In genomic region chr9:114437401-114437893, GRCh38 we compare ENCODE assay signal across 37 cellular contexts.
"Had no signal": no experiment of that assay in that cellular context is flagged by ENCODE, and none has a peak within 500 bp of the region (broad histone marks: within the 10 kb centered on the region; RNA-seq: fewer than 3 reads in every experiment).

No MANE protein-coding gene starts in this region.

- H3K27me3 ChIP-seq: brain microvascular endothelial cell, cardiac muscle cell, Peyer's patch, SJSA1 had no signal

- H3K9me3 ChIP-seq: Peyer's patch, SJSA1 had no signal

- DNase-seq: activated B cell treated with CpG ODN at 0.5 μM for 24 hours; activated CD4-positive, alpha-beta memory T cell treated with anti-CD3 and anti-CD28 coated beads for 36 hours; activated CD4-positive, alpha-beta T cell treated with anti-CD3 and anti-CD28 coated beads for 4 hours; activated CD4-positive, alpha-beta T cell treated with anti-CD3 and anti-CD28 coated beads, Interleukin-2, amount 50 U/mL, for 1 hour; activated CD4-positive, CD25-positive, alpha-beta regulatory T cell treated with anti-CD3 and anti-CD28 coated beads, Interleukin-2, amount 50 U/mL, for 72 hours; activated CD8-positive, alpha-beta memory T cell treated with anti-CD3 and anti-CD28 coated beads, Interleukin-2, amount 50 U/mL, for 4 hours; activated gamma-delta T cell treated with Interleukin-2 at 50 U/mL for 16 hours; activated naive CD4-positive, alpha-beta T cell treated with anti-CD3 and anti-CD28 coated beads, Interleukin-2, amount 10 ng/mL, durations not matched to agents 7 days and 5 days; activated naive CD8-positive, alpha-beta T cell treated with anti-CD3 and anti-CD28 coated beads, Interleukin-2, amount 50 U/mL, for 24 hours; activated T-cell treated with anti-CD3 and anti-CD28 coated beads for 4 hours; activated T-cell treated with anti-CD3 and anti-CD28 coated beads, Interleukin-2, amount 50 U/mL, for 4 hours; amniotic stem cell; aorta; brain microvascular endothelial cell; Karpas-422; KBM-7; NCI-H1105 treated with DMSO at 0.1 percent for 48 hours; NCI-H1436; NCI-H1694; NCI-H1930; NCI-H2081 treated with DMSO at 0.1 percent for 48 hours; NCI-H226; NCI-H446 treated with DMSO at 0.1 percent for 48 hours; NCI-H524; NK-92 treated with Interleukin-12 subunit alpha and Interleukin-12 subunit beta, amount 100 ng/mL, for 24 hours; PC-3; Peyer's patch; RPMI8226; SHP77 treated with DMSO at 0.1 percent for 48 hours; SW 1271; T-helper 1 cell; T-helper 2 cell; T-helper 9 cell had no signal

- H3K4me3 ChIP-seq: cardiac muscle cell, Peyer's patch, SJSA1 had no signal

- H3K27ac ChIP-seq: brain microvascular endothelial cell, cardiac muscle cell, Peyer's patch, SJSA1, VCaP had no signal

- H3K4me1 ChIP-seq: Peyer's patch, SJSA1 had no signal

- H3K36me3 ChIP-seq: brain microvascular endothelial cell, cardiac muscle cell, Peyer's patch, SJSA1 had no signal

- ATAC-seq: activated naive CD8-positive, alpha-beta T cell treated with anti-CD3 and anti-CD28 coated beads, Interleukin-2, amount 50 U/mL, for 24 hours; activated T-cell treated with anti-CD3 and anti-CD28 coated beads, Interleukin-2, amount 50 U/mL, for 4 hours; PC-3; SK-N-SH treated with all-trans-retinoic acid at 6 μM for 48 hours had no signal
